ENCODE assay signal across 13 cellular contexts in genomic region chr2:171128461-171128860, GRCh38.
"Had no signal": no experiment of that assay in that cellular context is flagged by ENCODE, and none has a peak within 500 bp of the region (broad histone marks: within the 10 kb centered on the region; RNA-seq: fewer than 3 reads in every experiment).

No MANE protein-coding gene starts in this region.

- H3K36me3 ChIP-seq: cardiac muscle cell, esophagus muscularis mucosa, lower lobe of right lung, right atrium auricular region, transverse colon had no signal

- H3K36me3 Mint-ChIP-seq: immature natural killer cell had no signal

- H3K27ac Mint-ChIP-seq: activated CD4-positive, alpha-beta T cell treated with anti-CD3 and anti-CD28 coated beads, Interleukin-2, amount 10 ng/mL, durations not matched to agents 24 days and 14 days; activated naive CD4-positive, alpha-beta T cell treated with anti-CD3 and anti-CD28 coated beads for 36 hours; activated T-helper 17 cell treated with anti-CD3 and anti-CD28 coated beads, Interleukin-2, amount 50 U/mL, for 72 hours had no signal

- H3K9me3 Mint-ChIP-seq: activated CD4-positive, alpha-beta T cell treated with anti-CD3 and anti-CD28 coated beads, Interleukin-2, amount 10 ng/mL, durations not matched to agents 24 days and 14 days; activated naive CD4-positive, alpha-beta T cell treated with anti-CD3 and anti-CD28 coated beads for 36 hours; activated T-helper 17 cell treated with anti-CD3 and anti-CD28 coated beads, Interleukin-2, amount 50 U/mL, for 72 hours; immature natural killer cell; naive thymus-derived CD8-positive, alpha-beta T cell had no signal

- H3K27me3 Mint-ChIP-seq: activated CD4-positive, alpha-beta T cell treated with anti-CD3 and anti-CD28 coated beads, Interleukin-2, amount 10 ng/mL, durations not matched to agents 24 days and 14 days; activated T-helper 17 cell treated with anti-CD3 and anti-CD28 coated beads, Interleukin-2, amount 50 U/mL, for 72 hours; naive thymus-derived CD8-positive, alpha-beta T cell had no signal

- DNase-seq: activated CD4-positive, alpha-beta T cell treated with anti-CD3 and anti-CD28 coated beads, Interleukin-2, amount 10 ng/mL, durations not matched to agents 24 days and 14 days; activated naive CD4-positive, alpha-beta T cell treated with anti-CD3 and anti-CD28 coated beads for 36 hours; activated T-cell treated with anti-CD3 and anti-CD28 coated beads for 4 hours; immature natural killer cell; lower lobe of right lung; naive thymus-derived CD8-positive, alpha-beta T cell; small intestine; T1000; transverse colon had no signal

- H3K27ac ChIP-seq: esophagus muscularis mucosa, lower lobe of right lung, right atrium auricular region, transverse colon had no signal

- H3K4me3 ChIP-seq: cardiac muscle cell, esophagus muscularis mucosa, lower lobe of right lung, right atrium auricular region, transverse colon had no signal

- ATAC-seq: activated T-helper 17 cell treated with anti-CD3 and anti-CD28 coated beads, Interleukin-2, amount 50 U/mL, for 72 hours; lower lobe of right lung; naive thymus-derived CD8-positive, alpha-beta T cell had no signal

- H3K9me3 ChIP-seq: esophagus muscularis mucosa, lower lobe of right lung, right atrium auricular region, transverse colon had no signal

- H3K27me3 ChIP-seq: cardiac muscle cell, esophagus muscularis mucosa, right atrium auricular region, transverse colon had no signal

- H3K4me3 Mint-ChIP-seq: activated CD4-positive, alpha-beta T cell treated with anti-CD3 and anti-CD28 coated beads, Interleukin-2, amount 10 ng/mL, durations not matched to agents 24 days and 14 days; activated naive CD4-positive, alpha-beta T cell treated with anti-CD3 and anti-CD28 coated beads for 36 hours; activated T-helper 17 cell treated with anti-CD3 and anti-CD28 coated beads, Interleukin-2, amount 50 U/mL, for 72 hours; immature natural killer cell; naive thymus-derived CD8-positive, alpha-beta T cell had no signal
